ENCODE assay signal across 8 cellular contexts in the genomic region with DNA sequence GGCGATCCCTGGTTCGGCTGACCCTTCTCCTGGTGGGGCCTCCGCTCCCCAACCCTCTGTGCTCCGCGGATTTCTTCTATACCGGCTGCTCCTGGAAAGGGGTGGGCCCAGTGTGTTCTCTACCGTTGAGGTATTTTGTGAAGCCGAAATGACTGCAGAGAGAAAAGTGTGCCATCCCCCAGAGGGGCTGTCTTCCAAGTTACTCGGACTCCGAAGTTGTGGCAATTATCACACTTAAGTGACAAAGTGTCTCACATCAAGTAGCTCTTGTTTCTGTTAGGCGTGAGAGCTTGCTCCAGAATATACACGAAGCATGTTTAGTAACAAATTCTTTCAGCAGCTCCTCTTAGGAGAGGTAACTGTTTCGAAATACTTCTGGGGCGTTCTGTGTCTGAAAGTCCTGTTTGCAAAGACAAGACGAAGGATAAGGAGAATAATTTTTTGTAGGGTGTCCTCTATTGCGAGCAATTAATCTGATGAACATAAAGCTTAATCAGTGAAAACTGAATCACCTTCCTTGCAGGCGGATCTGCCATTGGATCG. TPM values are rescaled to one million over a fixed set of nuclear protein-coding genes. Genes with fewer than 3 reads are reported as not detected.
DNase-seq lines count a peak whose midpoint lies in the region; ATAC-seq and TF ChIP-seq lines count a peak whose summit lies in the region.

No MANE protein-coding gene starts in this region.

- peaks cover 39% of the 10 kb centered on the region for H3K4me1 Mint-ChIP-seq in activated CD4-positive, alpha-beta T cell treated with anti-CD3 and anti-CD28 coated beads, Interleukin-2, amount 10 ng/mL, durations not matched to agents 24 days and 14 days

- peak overlapping the region; percentile 100 for H3K27ac Mint-ChIP-seq in activated CD4-positive, alpha-beta T cell treated with anti-CD3 and anti-CD28 coated beads, Interleukin-2, amount 10 ng/mL, durations not matched to agents 24 days and 14 days

- H3K27ac ChIP-seq in adipose tissue (ENCODE audit: low read depth, low read length) (peak overlapping the region; percentile 68), thyroid gland (peak overlapping the region; percentile 99 to 100 (median 99))

- no peak for ATAC-seq in HG02642 (IDR thresholded peaks at IDR 0.05; ENCODE audit: poor library complexity, unreplicated experiment)
- ATAC-seq in GM19023 (IDR thresholded peaks at IDR 0.05; ENCODE audit: unreplicated experiment), result no peak
- ATAC-seq in GM21423 (IDR thresholded peaks at IDR 0.05; ENCODE audit: unreplicated experiment), result no peak

- peaks cover 37% of the 10 kb centered on the region in 2 donors for H3K4me1 ChIP-seq in thyroid gland

- H3K9me3 Mint-ChIP-seq in activated CD4-positive, alpha-beta T cell treated with anti-CD3 and anti-CD28 coated beads, Interleukin-2, amount 10 ng/mL, durations not matched to agents 24 days and 14 days, result no peaks in the 10 kb centered on the region

- peak overlapping the region; percentile 97 for H3K4me3 ChIP-seq in kidney epithelial cell (ENCODE audit: low read depth, low read length)
- H3K4me3 ChIP-seq in thyroid gland (replicated peaks in 1 of 3), result peak overlapping the region; percentile 3 to 77 (median 39)

- H3K36me3 ChIP-seq in kidney epithelial cell (ENCODE audit: control insufficient read depth, insufficient read depth, low read length) (peaks cover 1% of the 10 kb centered on the region), thyroid gland (peaks cover 0 to 2% of the 10 kb centered on the region in 2 donors)

- H3K36me3 Mint-ChIP-seq in activated CD4-positive, alpha-beta T cell treated with anti-CD3 and anti-CD28 coated beads, Interleukin-2, amount 10 ng/mL, durations not matched to agents 24 days and 14 days (ENCODE audit: low read depth), result peaks cover 21% of the 10 kb centered on the region

- TF ChIP-seq POLR2A in thyroid gland (IDR thresholded peaks at IDR 0.05), result no peak

- H3K27me3 ChIP-seq in kidney epithelial cell (ENCODE audit: control insufficient read depth, insufficient read depth, low read length) (no peaks in the 10 kb centered on the region), thyroid gland (no peaks in the 10 kb centered on the region)

- TF ChIP-seq CTCF in kidney epithelial cell (IDR thresholded peaks at IDR 0.05; ENCODE audit: insufficient read depth, low read length, poor library complexity, severe bottlenecking), result no peak
- TF ChIP-seq CTCF in thyroid gland (IDR thresholded peaks at IDR 0.05), result no peak

- 2 to 5% (median 5%) methylated on average over 18 of the region's 18 CpGs for WGBS in adipose tissue, 3 donors
- 5% methylated on average over 13 to 15 of the region's 18 CpGs for WGBS in thyroid gland, 2 donors

- intact Hi-C loops in activated CD4-positive, alpha-beta T cell treated with anti-CD3 and anti-CD28 coated beads, Interleukin-2, amount 10 ng/mL, durations not matched to agents 24 days and 14 days (cut with micrococcal nuclease), result loop anchor here (2.0 kb wide), 5 partner anchors 41 to 429 kb away; a partner anchor contains a TSS
- intact Hi-C loops in thyroid gland (cut with DNase I), result no loop called here

- no peak for DNase-seq in activated CD4-positive, alpha-beta T cell treated with anti-CD3 and anti-CD28 coated beads, Interleukin-2, amount 10 ng/mL, durations not matched to agents 24 days and 14 days
- no peak for DNase-seq in activated CD4-positive, alpha-beta T cell treated with anti-CD3 and anti-CD28 coated beads, Interleukin-2, amount 50 U/mL, for 4 hours
- DNase-seq in kidney epithelial cell (ENCODE audit: low read depth) (no peak), thyroid gland (no peak)

- peak overlapping the region; percentile 96 for H3K4me3 Mint-ChIP-seq in activated CD4-positive, alpha-beta T cell treated with anti-CD3 and anti-CD28 coated beads, Interleukin-2, amount 10 ng/mL, durations not matched to agents 24 days and 14 days

- no peaks in the 10 kb centered on the region for H3K9me3 ChIP-seq in thyroid gland

- peaks cover 2% of the 10 kb centered on the region for H3K27me3 Mint-ChIP-seq in activated CD4-positive, alpha-beta T cell treated with anti-CD3 and anti-CD28 coated beads, Interleukin-2, amount 10 ng/mL, durations not matched to agents 24 days and 14 days

RNA-seq across cellular contexts. Expression of a gene that starts 0.4 kb away (rescaled TPM):
- total RNA-seq in activated CD4-positive, alpha-beta T cell treated with anti-CD3 and anti-CD28 coated beads, Interleukin-2, amount 10 ng/mL, durations not matched to agents 24 days and 14 days, result 17.6 and 17.7 TPM in 2 replicates
- polyA plus RNA-seq in adipose tissue, result 1 to 10 TPM; 3.5 to 9.0 (median 3.6) TPM
- total RNA-seq in kidney epithelial cell, result 14.9 and 16.1 TPM in 2 replicates
- 10 to 100 TPM; 18.1 to 21.6 (median 19.3) TPM for total RNA-seq in thyroid gland

RNA-seq across cellular contexts. Expression of a gene that starts 0.9 kb away (rescaled TPM):
- total RNA-seq in activated CD4-positive, alpha-beta T cell treated with anti-CD3 and anti-CD28 coated beads, Interleukin-2, amount 10 ng/mL, durations not matched to agents 24 days and 14 days, result 210 and 215 TPM in 2 replicates
- polyA plus RNA-seq in adipose tissue, result 100 to 1,000 TPM in 2 of 3 donors, 10 to 100 TPM in 1; 86.2 to 225 (median 185) TPM
- total RNA-seq in kidney epithelial cell (160 and 163 TPM in 2 replicates), thyroid gland (100 to 1,000 TPM; 161 to 206 (median 202) TPM)

RNA-seq across cellular contexts. Expression of a gene that starts 4.5 kb away (rescaled TPM):
- total RNA-seq in activated CD4-positive, alpha-beta T cell treated with anti-CD3 and anti-CD28 coated beads, Interleukin-2, amount 10 ng/mL, durations not matched to agents 24 days and 14 days, result not detected in 2 replicates
- polyA plus RNA-seq in adipose tissue, result not detected
- total RNA-seq in kidney epithelial cell (not detected in 2 replicates), thyroid gland (under 1 TPM in 3 of 4 donors, not detected in 1; 0.27 to 0.54 (median 0.44) TPM)

RNA-seq across cellular contexts. Expression of a gene that starts 38.2 kb away (rescaled TPM):
- total RNA-seq in activated CD4-positive, alpha-beta T cell treated with anti-CD3 and anti-CD28 coated beads, Interleukin-2, amount 10 ng/mL, durations not matched to agents 24 days and 14 days, result 32.8 and 37.7 TPM in 2 replicates
- polyA plus RNA-seq in adipose tissue, result 10 to 100 TPM in 1 of 3 donors, 1 to 10 TPM in 2; 8.3 to 14.0 (median 9.4) TPM
- total RNA-seq in kidney epithelial cell (16.2 and 21.6 TPM in 2 replicates), thyroid gland (10 to 100 TPM; 15.5 to 25.0 (median 20.9) TPM)
